1 cellular context compared by ENCODE assay signal in genomic region chr19:55068803-55069136, GRCh38.
TF ChIP-seq lines count a peak whose summit lies in the region.

No MANE protein-coding gene starts in this region.

TF ChIP-seq in A549, 52 proteins besides CTCF, POLR2A, EP300 and RAD21 (continued from another document):
- TF ChIP-seq, protein P1, sequence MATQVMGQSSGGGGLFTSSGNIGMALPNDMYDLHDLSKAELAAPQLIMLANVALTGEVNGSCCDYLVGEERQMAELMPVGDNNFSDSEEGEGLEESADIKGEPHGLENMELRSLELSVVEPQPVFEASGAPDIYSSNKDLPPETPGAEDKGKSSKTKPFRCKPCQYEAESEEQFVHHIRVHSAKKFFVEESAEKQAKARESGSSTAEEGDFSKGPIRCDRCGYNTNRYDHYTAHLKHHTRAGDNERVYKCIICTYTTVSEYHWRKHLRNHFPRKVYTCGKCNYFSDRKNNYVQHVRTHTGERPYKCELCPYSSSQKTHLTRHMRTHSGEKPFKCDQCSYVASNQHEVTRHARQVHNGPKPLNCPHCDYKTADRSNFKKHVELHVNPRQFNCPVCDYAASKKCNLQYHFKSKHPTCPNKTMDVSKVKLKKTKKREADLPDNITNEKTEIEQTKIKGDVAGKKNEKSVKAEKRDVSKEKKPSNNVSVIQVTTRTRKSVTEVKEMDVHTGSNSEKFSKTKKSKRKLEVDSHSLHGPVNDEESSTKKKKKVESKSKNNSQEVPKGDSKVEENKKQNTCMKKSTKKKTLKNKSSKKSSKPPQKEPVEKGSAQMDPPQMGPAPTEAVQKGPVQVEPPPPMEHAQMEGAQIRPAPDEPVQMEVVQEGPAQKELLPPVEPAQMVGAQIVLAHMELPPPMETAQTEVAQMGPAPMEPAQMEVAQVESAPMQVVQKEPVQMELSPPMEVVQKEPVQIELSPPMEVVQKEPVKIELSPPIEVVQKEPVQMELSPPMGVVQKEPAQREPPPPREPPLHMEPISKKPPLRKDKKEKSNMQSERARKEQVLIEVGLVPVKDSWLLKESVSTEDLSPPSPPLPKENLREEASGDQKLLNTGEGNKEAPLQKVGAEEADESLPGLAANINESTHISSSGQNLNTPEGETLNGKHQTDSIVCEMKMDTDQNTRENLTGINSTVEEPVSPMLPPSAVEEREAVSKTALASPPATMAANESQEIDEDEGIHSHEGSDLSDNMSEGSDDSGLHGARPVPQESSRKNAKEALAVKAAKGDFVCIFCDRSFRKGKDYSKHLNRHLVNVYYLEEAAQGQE (IDR thresholded peaks at IDR 0.05): no peak
- TF ChIP-seq ZNF302 (CRISPR knock-in tag; IDR thresholded peaks at IDR 0.05): no peak
